ENCODE assay signal across 8 cellular contexts in genomic region chr2:181680055-181680936, GRCh38. TPM values are rescaled to one million over a fixed set of nuclear protein-coding genes. Genes with fewer than 3 reads are reported as not detected.
DNase-seq lines count a peak whose midpoint lies in the region; ATAC-seq and TF ChIP-seq lines count a peak whose summit lies in the region.
"Had no signal": no experiment of that assay in that cellular context is flagged by ENCODE, and none has a peak within 500 bp of the region (broad histone marks: within the 10 kb centered on the region; RNA-seq: fewer than 3 reads in every experiment).

TSS of gene NEUROD1 (minus strand) at chr2:181680517. CDS start at chr2:181678860, 1,657 bp downstream.

- TF ChIP-seq CTCF in psoas muscle (IDR thresholded peaks at IDR 0.05), result no peak
- no peak for TF ChIP-seq CTCF in colonic mucosa (IDR thresholded peaks at IDR 0.05)

- ATAC-seq in GM18909 (IDR thresholded peaks at IDR 0.05; ENCODE audit: poor library complexity, unreplicated experiment) (peak; percentile 38), psoas muscle (no peak), HG03097 (IDR thresholded peaks at IDR 0.05; ENCODE audit: low FRiP score, unreplicated experiment) (no peak)

- H3K4me1 Mint-ChIP-seq in dendritic cell treated with granulocyte-macrophage colony-stimulating factor and Interleukin-4, amounts not matched to agents 40 ng/mL and 50 ng/mL, for 4 days (ENCODE audit: low read depth), result peaks cover 59% of the 10 kb centered on the region

- H3K9me3 Mint-ChIP-seq in dendritic cell treated with granulocyte-macrophage colony-stimulating factor and Interleukin-4, amounts not matched to agents 40 ng/mL and 50 ng/mL, for 4 days, result no peaks in the 10 kb centered on the region

- H3K27me3 ChIP-seq in psoas muscle (ENCODE audit: insufficient read depth in 3 of 3, low read length in 2 of 3) (peaks cover 0 to 83% (median 40%) of the 10 kb centered on the region in 3 donors), colonic mucosa (peaks cover 72% of the 10 kb centered on the region)

- H3K9ac ChIP-seq in colonic mucosa (ENCODE audit: low read depth in 2 of 2, low read length in 2 of 2), result no peak within 1 kb of the TSS

- H3K9me3 ChIP-seq in psoas muscle (no peaks in the 10 kb centered on the region), colonic mucosa (no peaks in the 10 kb centered on the region)

- WGBS in psoas muscle, 3 donors, result 1 to 2% (median 2%) methylated on average over 42 to 45 of the region's 45 CpGs

- no peaks in the 10 kb centered on the region for H3K4me1 ChIP-seq in psoas muscle
- no peaks in the 10 kb centered on the region for H3K4me1 ChIP-seq in colonic mucosa

- H3K27ac Mint-ChIP-seq in dendritic cell treated with granulocyte-macrophage colony-stimulating factor and Interleukin-4, amounts not matched to agents 40 ng/mL and 50 ng/mL, for 4 days, result no peak within 1 kb of the TSS

- no peaks in the 10 kb centered on the region for H3K36me3 ChIP-seq in psoas muscle (ENCODE audit: insufficient read depth in 1 of 2, low read depth in 1 of 2)
- H3K36me3 ChIP-seq in colonic mucosa, result no peaks in the 10 kb centered on the region

- peak within 1 kb of the TSS; percentile 11 for H3K4me3 ChIP-seq in psoas muscle
- no peak within 1 kb of the TSS for H3K4me3 ChIP-seq in colonic mucosa

- peak within 1 kb of the TSS; percentile 30 for H3K4me3 Mint-ChIP-seq in dendritic cell treated with granulocyte-macrophage colony-stimulating factor and Interleukin-4, amounts not matched to agents 40 ng/mL and 50 ng/mL, for 4 days

- DNase-seq in NCI-H2081 treated with DMSO at 0.1 percent for 48 hours (lab: John Stamatoyannopoulos, UW) (peak; percentile 61), psoas muscle (no peak), HUDEP-2 (lab: John Stamatoyannopoulos, UW; ENCODE audit: unreplicated experiment in 76 of 76) (no peak), colonic mucosa (no peak)

- intact Hi-C loops in dendritic cell treated with granulocyte-macrophage colony-stimulating factor and Interleukin-4, amounts not matched to agents 40 ng/mL and 50 ng/mL, for 4 days (cut with micrococcal nuclease), result no loop called here
- intact Hi-C loops in psoas muscle (cut with DNase I), result no loop called here
- intact Hi-C loops in colonic mucosa (cut with DNase I), result no loop called here

- H3K36me3 Mint-ChIP-seq in dendritic cell treated with granulocyte-macrophage colony-stimulating factor and Interleukin-4, amounts not matched to agents 40 ng/mL and 50 ng/mL, for 4 days (ENCODE audit: low read depth), result no peaks in the 10 kb centered on the region

- H3K27me3 Mint-ChIP-seq in dendritic cell treated with granulocyte-macrophage colony-stimulating factor and Interleukin-4, amounts not matched to agents 40 ng/mL and 50 ng/mL, for 4 days, result peaks cover 86% of the 10 kb centered on the region

- H3K27ac ChIP-seq in psoas muscle (no peak within 1 kb of the TSS), colonic mucosa (no peak within 1 kb of the TSS)

RNA-seq across cellular contexts. Expression of gene NEUROD1, which starts in this region (rescaled TPM):
- total RNA-seq in psoas muscle (not detected), colonic mucosa (1 to 10 TPM; 1.8 to 3.0 TPM)
- not detected for polyA plus RNA-seq in psoas muscle
- polyA plus RNA-seq: esophagus had no signal
